In genomic region chr10:28679941-28680752, GRCh38 we compare ENCODE assay signal across 1 cellular context.
TF ChIP-seq lines count a peak whose summit lies in the region.

No MANE protein-coding gene starts in this region.

TF ChIP-seq in HepG2, 621 proteins besides CTCF, POLR2A, EP300 and RAD21 (continued from another document):
- TF ChIP-seq RBFOX2 (IDR thresholded peaks at IDR 0.05; ENCODE audit: low read depth, low read length): peak; percentile 54
- TF ChIP-seq HDAC1 (CRISPR knock-in tag; IDR thresholded peaks at IDR 0.05): 0 out of 2 replicates have a peak, but pooled peaks have one; percentile 23
- TF ChIP-seq ZKSCAN8 (CRISPR knock-in tag; IDR thresholded peaks at IDR 0.05; ENCODE audit: borderline replicate concordance): no peak
- TF ChIP-seq KDM4B (CRISPR knock-in tag; IDR thresholded peaks at IDR 0.05): no peak
- TF ChIP-seq HMGXB4 (CRISPR knock-in tag; IDR thresholded peaks at IDR 0.05; ENCODE audit: borderline replicate concordance in 1 of 2, low read depth in 1 of 2): 0 out of 4 replicates have a peak, but pooled peaks of 1 of the 2 experiments have one; percentile 44
- no peak for TF ChIP-seq ZBTB37 (CRISPR knock-in tag; IDR thresholded peaks at IDR 0.05)
- TF ChIP-seq SKI (IDR thresholded peaks at IDR 0.05; ENCODE audit: partially characterized antibody): no peak
- peak; percentile 40; the same call in 1 of the 2 replicates for TF ChIP-seq SMC3 (IDR thresholded peaks at IDR 0.05; ENCODE audit: low read length)
- TF ChIP-seq ZNF549 (CRISPR knock-in tag; IDR thresholded peaks at IDR 0.05): no peak
- TF ChIP-seq STAG1 (CRISPR knock-in tag; IDR thresholded peaks at IDR 0.05): 0 out of 2 replicates have a peak, but pooled peaks have one; percentile 9
- 0 out of 2 replicates have a peak, but pooled peaks have one; percentile 39 for TF ChIP-seq ARID5B (CRISPR knock-in tag; IDR thresholded peaks at IDR 0.05)
- TF ChIP-seq XRCC5 (optimal IDR thresholded peaks at IDR 0.05; ENCODE audit: low read length): peak; percentile 52
- 0 out of 2 replicates have a peak, but pooled peaks have one; percentile 29 for TF ChIP-seq MAX (IDR thresholded peaks at IDR 0.05)
- no peak for TF ChIP-seq ZBTB1 (CRISPR knock-in tag; IDR thresholded peaks at IDR 0.05; ENCODE audit: borderline replicate concordance)
- TF ChIP-seq ZNF460 (CRISPR knock-in tag; IDR thresholded peaks at IDR 0.05; ENCODE audit: borderline replicate concordance): no peak
- no peak for TF ChIP-seq ONECUT2 (CRISPR knock-in tag; IDR thresholded peaks at IDR 0.05)
- 0 out of 2 replicates have a peak, but pooled peaks have one; percentile 33 for TF ChIP-seq HOXA5 (CRISPR knock-in tag; IDR thresholded peaks at IDR 0.05)
- peak; percentile 36; the same call in 1 of the 2 replicates for TF ChIP-seq SAP130 (CRISPR knock-in tag; IDR thresholded peaks at IDR 0.05; ENCODE audit: low read depth)
- TF ChIP-seq TFE3 (CRISPR knock-in tag; IDR thresholded peaks at IDR 0.05): peak; percentile 25; the same call in 1 of the 2 replicates
